Comparison of ENCODE assay signal across 13 cellular contexts in the genomic region with DNA sequence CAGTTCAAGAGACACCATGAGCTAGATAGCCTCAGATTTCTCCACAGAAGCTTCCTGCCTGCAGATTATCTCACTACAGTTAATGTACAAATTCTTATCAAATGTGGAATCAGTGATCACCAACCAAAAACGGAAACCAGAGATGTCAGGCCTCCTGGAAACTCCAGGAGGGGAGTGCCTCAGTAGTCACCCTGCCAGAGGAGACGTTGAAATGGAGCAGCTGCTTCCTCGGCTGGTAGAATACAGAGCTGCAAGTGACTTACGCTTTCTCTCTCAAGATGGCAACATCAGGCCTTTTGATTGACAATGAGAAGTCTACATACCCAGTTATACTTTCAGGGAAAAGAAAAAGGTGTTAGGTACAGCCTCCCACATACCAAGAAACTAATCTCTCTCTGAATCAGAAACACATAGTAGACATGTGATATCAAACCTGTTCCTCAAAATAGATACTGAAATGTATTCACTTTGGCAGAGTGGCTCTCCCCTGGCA. TPM values are rescaled to one million over a fixed set of nuclear protein-coding genes. Genes with fewer than 3 reads are reported as not detected.
DNase-seq lines count a peak whose midpoint lies in the region; ATAC-seq, FAIRE-seq and TF ChIP-seq lines count a peak whose summit lies in the region.
"Had no signal": no experiment of that assay in that cellular context is flagged by ENCODE, and none has a peak within 500 bp of the region (broad histone marks: within the 10 kb centered on the region; RNA-seq: fewer than 3 reads in every experiment).

No MANE protein-coding gene starts in this region.

- no peak for TF ChIP-seq POLR2A in tibial nerve (IDR thresholded peaks at IDR 0.05)

- ATAC-seq in CD8-positive, alpha-beta T cell: peak; percentile 58
- ATAC-seq: esophagus mucosa; stimulated activated naive B cell treated with anti-CD40 and anti-IgM and Interleukin-4, amounts not matched to agents 10 μg/mL and 1 μg/mL and 100 μg/mL, for 72 hours had no signal

- CTCF ChIA-PET in CD8-positive, alpha-beta T cell (lab: Charles Lee): interaction anchor here (0.7 to 2.0 kb wide), 2 partner anchors 9 to 37 kb away, joined by 3 to 10 read pairs; no protein-coding TSS in a partner anchor

- peaks cover 9% of the 10 kb centered on the region for H3K4me1 Mint-ChIP-seq in CD8-positive, alpha-beta T cell (ENCODE audit: low read depth)
- H3K4me1 Mint-ChIP-seq in T-helper 1 cell treated with Interleukin-12 subunit alpha and Interleukin-12 subunit beta and Interleukin-4 antibody, amounts not matched to agents 30 μg/mL and 1 μg/mL, for 36 hours (ENCODE audit: low read depth): peaks cover 29% of the 10 kb centered on the region
- peaks cover 20% of the 10 kb centered on the region for H3K4me1 Mint-ChIP-seq in activated naive CD4-positive, alpha-beta T cell treated with anti-CD3 and anti-CD28 coated beads, Interleukin-2, amount 50 U/mL, for 24 hours
- H3K4me1 Mint-ChIP-seq: stimulated activated naive B cell treated with anti-CD40 and anti-IgM and Interleukin-4, amounts not matched to agents 10 μg/mL and 1 μg/mL and 100 μg/mL, for 72 hours had no signal

- 78 to 81% methylated on average over 4 of the region's 4 CpGs for WGBS in tibial nerve, 2 donors

- DNase-seq in CD8-positive, alpha-beta T cell: no peak
- peak; percentile 15 for DNase-seq in stimulated activated CD4-positive, alpha-beta T cell treated with anti-CD3 and anti-CD28 coated beads, Interleukin-12 subunit alpha, Interleukin-12 subunit beta, amount 100 ng/mL, for 4 hours
- DNase-seq in kidney (no peak), tibial nerve (ENCODE audit: low spot score in 2 of 2) (no peak), T1000 (lab: John Stamatoyannopoulos, UW) (no peak), NCI-H128 (lab: John Stamatoyannopoulos, UW; ENCODE audit: unreplicated experiment) (no peak)
- DNase-seq: Karpas-422; stimulated activated naive B cell treated with anti-CD40 and anti-IgM and Interleukin-4, amounts not matched to agents 10 μg/mL and 1 μg/mL and 100 μg/mL, for 72 hours had no signal

- no peak overlapping the region for H3K27ac ChIP-seq in CD8-positive, alpha-beta T cell (ENCODE audit: low read depth, low read length)
- H3K27ac ChIP-seq in kidney (ENCODE audit: low read depth in 2 of 2, low read length in 2 of 2) (no peak overlapping the region), tibial nerve (no peak overlapping the region)
- H3K27ac ChIP-seq: neutrophil had no signal

- POLR2A ChIA-PET in CD8-positive, alpha-beta T cell (lab: Charles Lee): interaction anchor here (1.4 kb wide), 1 partner anchor 19 kb away, joined by 3 read pairs; no protein-coding TSS in a partner anchor

- no peaks in the 10 kb centered on the region for H3K27me3 Mint-ChIP-seq in CD8-positive, alpha-beta T cell (ENCODE audit: low read depth)
- no peaks in the 10 kb centered on the region for H3K27me3 Mint-ChIP-seq in T-helper 1 cell treated with Interleukin-12 subunit alpha and Interleukin-12 subunit beta and Interleukin-4 antibody, amounts not matched to agents 30 μg/mL and 1 μg/mL, for 36 hours (ENCODE audit: low read depth)
- no peaks in the 10 kb centered on the region for H3K27me3 Mint-ChIP-seq in activated naive CD4-positive, alpha-beta T cell treated with anti-CD3 and anti-CD28 coated beads, Interleukin-2, amount 50 U/mL, for 24 hours
- H3K27me3 Mint-ChIP-seq: stimulated activated naive B cell treated with anti-CD40 and anti-IgM and Interleukin-4, amounts not matched to agents 10 μg/mL and 1 μg/mL and 100 μg/mL, for 72 hours had no signal

- H3K9me3 ChIP-seq in CD8-positive, alpha-beta T cell (ENCODE audit: low read length): no peaks in the 10 kb centered on the region
- H3K9me3 ChIP-seq in kidney (ENCODE audit: control insufficient read depth in 1 of 2, low read length in 2 of 2) (no peaks in the 10 kb centered on the region), tibial nerve (no peaks in the 10 kb centered on the region)
- H3K9me3 ChIP-seq: neutrophil had no signal

- H3K4me3 ChIP-seq in CD8-positive, alpha-beta T cell (ENCODE audit: low read depth, low read length): no peak overlapping the region
- H3K4me3 ChIP-seq in kidney (ENCODE audit: low read length in 2 of 2): no peak overlapping the region
- no peak overlapping the region for H3K4me3 ChIP-seq in tibial nerve
- H3K4me3 ChIP-seq: lung had no signal

- TF ChIP-seq CTCF in CD8-positive, alpha-beta T cell (IDR thresholded peaks at IDR 0.05): no peak
- TF ChIP-seq CTCF in kidney (IDR thresholded peaks at IDR 0.05; ENCODE audit: borderline replicate concordance, extremely low read depth, insufficient read depth): no peak
- no peak for TF ChIP-seq CTCF in tibial nerve (IDR thresholded peaks at IDR 0.05)

- H3K4me3 Mint-ChIP-seq in CD8-positive, alpha-beta T cell: no peak overlapping the region
- H3K4me3 Mint-ChIP-seq in T-helper 1 cell treated with Interleukin-12 subunit alpha and Interleukin-12 subunit beta and Interleukin-4 antibody, amounts not matched to agents 30 μg/mL and 1 μg/mL, for 36 hours: peak overlapping the region; percentile 6
- H3K4me3 Mint-ChIP-seq in activated naive CD4-positive, alpha-beta T cell treated with anti-CD3 and anti-CD28 coated beads, Interleukin-2, amount 50 U/mL, for 24 hours: peak overlapping the region; percentile 6
- H3K4me3 Mint-ChIP-seq: stimulated activated naive B cell treated with anti-CD40 and anti-IgM and Interleukin-4, amounts not matched to agents 10 μg/mL and 1 μg/mL and 100 μg/mL, for 72 hours had no signal

- peak overlapping the region; percentile 38 for H3K27ac Mint-ChIP-seq in CD8-positive, alpha-beta T cell
- H3K27ac Mint-ChIP-seq in T-helper 1 cell treated with Interleukin-12 subunit alpha and Interleukin-12 subunit beta and Interleukin-4 antibody, amounts not matched to agents 30 μg/mL and 1 μg/mL, for 36 hours: peak overlapping the region; percentile 75
- peak overlapping the region; percentile 66 for H3K27ac Mint-ChIP-seq in activated naive CD4-positive, alpha-beta T cell treated with anti-CD3 and anti-CD28 coated beads, Interleukin-2, amount 50 U/mL, for 24 hours
- H3K27ac Mint-ChIP-seq: stimulated activated naive B cell treated with anti-CD40 and anti-IgM and Interleukin-4, amounts not matched to agents 10 μg/mL and 1 μg/mL and 100 μg/mL, for 72 hours had no signal

- H3K9ac ChIP-seq in kidney (ENCODE audit: low read length in 2 of 2): no peak overlapping the region

- no peaks in the 10 kb centered on the region for H3K4me1 ChIP-seq in CD8-positive, alpha-beta T cell (ENCODE audit: insufficient read depth, low read length)
- H3K4me1 ChIP-seq in kidney (ENCODE audit: control insufficient read depth in 1 of 2, insufficient read depth in 1 of 2, low read depth in 1 of 2, low read length in 2 of 2) (peaks cover 0 to 2% of the 10 kb centered on the region in 2 donors), tibial nerve (peaks cover 0 to 4% (median 0%) of the 10 kb centered on the region in 4 donors)

- H3K9me3 Mint-ChIP-seq in CD8-positive, alpha-beta T cell: no peaks in the 10 kb centered on the region
- H3K9me3 Mint-ChIP-seq in T-helper 1 cell treated with Interleukin-12 subunit alpha and Interleukin-12 subunit beta and Interleukin-4 antibody, amounts not matched to agents 30 μg/mL and 1 μg/mL, for 36 hours: no peaks in the 10 kb centered on the region
- H3K9me3 Mint-ChIP-seq in activated naive CD4-positive, alpha-beta T cell treated with anti-CD3 and anti-CD28 coated beads, Interleukin-2, amount 50 U/mL, for 24 hours: no peaks in the 10 kb centered on the region
- H3K9me3 Mint-ChIP-seq: stimulated activated naive B cell treated with anti-CD40 and anti-IgM and Interleukin-4, amounts not matched to agents 10 μg/mL and 1 μg/mL and 100 μg/mL, for 72 hours had no signal

- TF ChIP-seq EP300 in tibial nerve (IDR thresholded peaks at IDR 0.05): no peak

- intact Hi-C loops in CD8-positive, alpha-beta T cell (cut with DNase I, micrococcal nuclease): no loop called here
- intact Hi-C loops in kidney (cut with DNase I): no loop called here

- H3K36me3 ChIP-seq in CD8-positive, alpha-beta T cell (ENCODE audit: insufficient read depth, low read length): peaks cover 13% of the 10 kb centered on the region
- H3K36me3 ChIP-seq in kidney (ENCODE audit: control insufficient read depth in 1 of 2, insufficient read depth in 2 of 2, low read length in 2 of 2) (peaks cover 43 to 64% of the 10 kb centered on the region in 2 donors), tibial nerve (peaks cover 0 to 93% (median 10%) of the 10 kb centered on the region in 3 donors)

- peaks cover 84% of the 10 kb centered on the region for H3K36me3 Mint-ChIP-seq in CD8-positive, alpha-beta T cell
- H3K36me3 Mint-ChIP-seq in T-helper 1 cell treated with Interleukin-12 subunit alpha and Interleukin-12 subunit beta and Interleukin-4 antibody, amounts not matched to agents 30 μg/mL and 1 μg/mL, for 36 hours (ENCODE audit: low read depth): peaks cover 37% of the 10 kb centered on the region
- peaks cover 26% of the 10 kb centered on the region for H3K36me3 Mint-ChIP-seq in activated naive CD4-positive, alpha-beta T cell treated with anti-CD3 and anti-CD28 coated beads, Interleukin-2, amount 50 U/mL, for 24 hours

- H3K27me3 ChIP-seq in CD8-positive, alpha-beta T cell (ENCODE audit: insufficient read depth, low read length): no peaks in the 10 kb centered on the region
- H3K27me3 ChIP-seq in tibial nerve: no peaks in the 10 kb centered on the region
- H3K27me3 ChIP-seq: neutrophil had no signal

- FAIRE-seq in kidney (lab: Jason Lieb, UNC): no peak

RNA-seq across cellular contexts. Expression of a gene that starts 52.2 kb away (rescaled TPM):
- total RNA-seq in CD8-positive, alpha-beta T cell: 1 to 10 TPM; 4.4 to 4.9 TPM
- total RNA-seq in kidney (43.6 TPM), tibial nerve (10 to 100 TPM; 13.7 to 29.4 (median 20.9) TPM)
- polyA plus RNA-seq in kidney (ENCODE audit: insufficient read depth, low read depth, low replicate concordance): 37.7 TPM
